Comparison of ENCODE assay signal across 17 cellular contexts in genomic region chr9:133404440-133405002, GRCh38. TPM values are rescaled to one million over a fixed set of nuclear protein-coding genes. Genes with fewer than 3 reads are reported as not detected.
A peak's percentile ranks its signal among the peaks of the same experiment; 100 is the strongest.
DNase-seq lines count a peak whose midpoint lies in the region; ATAC-seq, FAIRE-seq and TF ChIP-seq lines count a peak whose summit lies in the region.
"Had no signal": no experiment of that assay in that cellular context is flagged by ENCODE, and none has a peak within 500 bp of the region (broad histone marks: within the 10 kb centered on the region; RNA-seq: fewer than 3 reads in every experiment).

No MANE protein-coding gene starts in this region.

- no peak overlapping the region for H3K23ac ChIP-seq in IMR-90 (ENCODE audit: low read depth, low read length)

- no peak for ATAC-seq in IMR-90 (ENCODE audit: low read depth)
- ATAC-seq in central memory CD8-positive, alpha-beta T cell (replicated peaks; ENCODE audit: extremely low read depth, poor library complexity, severe bottlenecking): no peak
- no peak for ATAC-seq in stimulated activated memory B cell treated with anti-CD40 and anti-IgM and Interleukin-4, amounts not matched to agents 10 μg/mL and 1 μg/mL and 100 μg/mL, for 72 hours
- ATAC-seq in lower lobe of right lung: no peak
- no peak for ATAC-seq in HG02678 (IDR thresholded peaks at IDR 0.05; ENCODE audit: unreplicated experiment)
- ATAC-seq in GM21723 (IDR thresholded peaks at IDR 0.05; ENCODE audit: unreplicated experiment): no peak
- ATAC-seq: SK-N-SH treated with all-trans-retinoic acid at 6 μM for 48 hours had no signal

- no peaks in the 10 kb centered on the region for H3K27me3 ChIP-seq in IMR-90 (ENCODE audit: control insufficient read depth, insufficient read depth, low read length)
- no peaks in the 10 kb centered on the region for H3K27me3 ChIP-seq in lower lobe of right lung (ENCODE audit: low read depth)

- dilution Hi-C loops in IMR-90 (cut with HindIII; ENCODE audit: low sequenced_read_pairs, unreplicated experiment): no loop called here

- no TSS peak for BruUV-seq in IMR-90 (replicated peaks; lab: Mats Ljungman, UMichigan)

- no peak overlapping the region for H2AK5ac ChIP-seq in IMR-90 (ENCODE audit: low read depth, low read length)

- no peak overlapping the region for H2BK120ac ChIP-seq in IMR-90 (ENCODE audit: low read depth, low read length)

- no peak overlapping the region for H2BK20ac ChIP-seq in IMR-90 (ENCODE audit: low read depth, low read length)

- H2BK15ac ChIP-seq in IMR-90 (ENCODE audit: low read depth, low read length): no peak overlapping the region

- 0 out of 2 replicates have a peak, but pooled peaks cover 4% of the 10 kb centered on the region for H3K9me1 ChIP-seq in IMR-90 (ENCODE audit: insufficient read depth, low read length)

- H3K14ac ChIP-seq in IMR-90 (replicated peaks; ENCODE audit: low read depth, low read length): no peak overlapping the region

- no peaks in the 10 kb centered on the region for H3K9me3 Mint-ChIP-seq in central memory CD8-positive, alpha-beta T cell
- no peaks in the 10 kb centered on the region for H3K9me3 Mint-ChIP-seq in stimulated activated memory B cell treated with anti-CD40 and anti-IgM and Interleukin-4, amounts not matched to agents 10 μg/mL and 1 μg/mL and 100 μg/mL, for 72 hours
- H3K9me3 Mint-ChIP-seq: HFFc6 had no signal

- in situ Hi-C loops in IMR-90 (cut with MboI; ENCODE audit: low sequenced_read_pairs): loop anchor here (10.0 kb wide), 2 partner anchors 80 to 320 kb away; no protein-coding TSS in a partner anchor

- H3K27me3 Mint-ChIP-seq in central memory CD8-positive, alpha-beta T cell: no peaks in the 10 kb centered on the region
- H3K27me3 Mint-ChIP-seq in stimulated activated memory B cell treated with anti-CD40 and anti-IgM and Interleukin-4, amounts not matched to agents 10 μg/mL and 1 μg/mL and 100 μg/mL, for 72 hours: no peaks in the 10 kb centered on the region

- no peak overlapping the region for H4K91ac ChIP-seq in IMR-90 (ENCODE audit: insufficient read depth, low read depth, low read length)

- H3K4me3 ChIP-seq in IMR-90 (ENCODE audit: insufficient read depth, low read depth, low read length) (no peak overlapping the region), lower lobe of right lung (no peak overlapping the region)

- peaks cover 29% of the 10 kb centered on the region for H3K36me3 Mint-ChIP-seq in central memory CD8-positive, alpha-beta T cell (ENCODE audit: insufficient read depth)
- H3K36me3 Mint-ChIP-seq in stimulated activated memory B cell treated with anti-CD40 and anti-IgM and Interleukin-4, amounts not matched to agents 10 μg/mL and 1 μg/mL and 100 μg/mL, for 72 hours: peaks cover 33% of the 10 kb centered on the region

- H2AFZ ChIP-seq in IMR-90 (replicated peaks; ENCODE audit: low read length, poor library complexity): no peak overlapping the region

- peaks cover 14% of the 10 kb centered on the region for H3K4me1 Mint-ChIP-seq in central memory CD8-positive, alpha-beta T cell
- H3K4me1 Mint-ChIP-seq in stimulated activated memory B cell treated with anti-CD40 and anti-IgM and Interleukin-4, amounts not matched to agents 10 μg/mL and 1 μg/mL and 100 μg/mL, for 72 hours: peaks cover 25% of the 10 kb centered on the region

- no peak for TF ChIP-seq POLR2A in IMR-90 (IDR thresholded peaks at IDR 0.05; ENCODE audit: low read depth, low read length)

- no peak overlapping the region for H3K4ac ChIP-seq in IMR-90 (ENCODE audit: low read depth, low read length)

- no peak overlapping the region for H3K4me2 ChIP-seq in IMR-90 (ENCODE audit: low read depth, low read length)
- H3K4me2 ChIP-seq: KMS-11 had no signal

- TF ChIP-seq CTCF in D721Med (IDR thresholded peaks at IDR 0.05; ENCODE audit: insufficient read depth, missing control alignments): no peak
- TF ChIP-seq CTCF in IMR-90 (conservative IDR thresholded peaks at IDR 0.05; ENCODE audit: low read depth, low read length): no peak
- TF ChIP-seq CTCF in lower lobe of right lung (IDR thresholded peaks at IDR 0.05): no peak

- peaks cover 0 to 22% of the 10 kb centered on the region in 2 experiments; a peak in 2 of 4 replicates for H3K79me1 ChIP-seq in IMR-90 (ENCODE audit: low read depth in 1 of 2, low read length in 2 of 2)

- DNase-seq in D721Med (ENCODE audit: insufficient read length, low spot score): peak; percentile 6
- no peak for DNase-seq in IMR-90
- no peak for DNase-seq in central memory CD8-positive, alpha-beta T cell (ENCODE audit: low spot score in 2 of 2)
- no peak for DNase-seq in lower lobe of right lung
- DNase-seq: AML-193, DMS 273 treated with DMSO at 0.1 percent for 48 hours, HFFc6, MV-4-11, NCI-H2227 treated with DMSO at 0.1 percent for 48 hours, NCI-H510A treated with DMSO at 0.1 percent for 48 hours, SIG-M5 had no signal

- no peak for FAIRE-seq in D721Med (lab: Jason Lieb, UNC)

- H3K9ac ChIP-seq in IMR-90 (ENCODE audit: low read depth, low read length): no peak overlapping the region
- H3K9ac ChIP-seq: KMS-11 had no signal

- H4K20me1 ChIP-seq in IMR-90 (ENCODE audit: insufficient read depth, low read length): peaks cover 17% of the 10 kb centered on the region; the same call in 1 of the 2 replicates

- no peak overlapping the region for H3K18ac ChIP-seq in IMR-90 (ENCODE audit: low read depth, low read length)

- intact Hi-C loops in IMR-90 (cut with micrococcal nuclease) (loop anchor here (5.0 kb wide), 1 partner anchor 588 kb away; the partner anchor contains the start of gene VAV2), lower lobe of right lung (cut with DNase I) (no loop called here)

- WGBS in IMR-90 (ENCODE audit: extremely low coverage in 2 of 2, insufficient read length in 1 of 2), 2 experiments: 83% methylated on average over 2 of the region's 14 CpGs; no CpG with 5 or more reads in 1 of the 2 experiments

- H3K27ac Mint-ChIP-seq in central memory CD8-positive, alpha-beta T cell (ENCODE audit: low read depth): peak overlapping the region; percentile 32
- peak overlapping the region; percentile 30 for H3K27ac Mint-ChIP-seq in stimulated activated memory B cell treated with anti-CD40 and anti-IgM and Interleukin-4, amounts not matched to agents 10 μg/mL and 1 μg/mL and 100 μg/mL, for 72 hours

- CTCF ChIA-PET in IMR-90 (lab: Yijun Ruan, JAX): no interaction called here

- no peak overlapping the region for H3K4me3 Mint-ChIP-seq in central memory CD8-positive, alpha-beta T cell
- no peak overlapping the region for H3K4me3 Mint-ChIP-seq in stimulated activated memory B cell treated with anti-CD40 and anti-IgM and Interleukin-4, amounts not matched to agents 10 μg/mL and 1 μg/mL and 100 μg/mL, for 72 hours
- H3K4me3 Mint-ChIP-seq: HFFc6 had no signal

- H4K8ac ChIP-seq in IMR-90 (ENCODE audit: low read depth in 2 of 2, low read length in 2 of 2): no peak overlapping the region

- H3K36me3 ChIP-seq in IMR-90 (ENCODE audit: control insufficient read depth, insufficient read depth, low read length): peaks cover 28% of the 10 kb centered on the region
- peaks cover 51% of the 10 kb centered on the region for H3K36me3 ChIP-seq in lower lobe of right lung

- H2AK9ac ChIP-seq in IMR-90 (replicated peaks; ENCODE audit: low read depth, low read length, poor library complexity): peak overlapping the region; percentile 40

- no peak overlapping the region for H2BK5ac ChIP-seq in IMR-90 (ENCODE audit: low read depth, low read length, poor library complexity, severe bottlenecking)

- H3K9me3 ChIP-seq in IMR-90 (ENCODE audit: control insufficient read depth, insufficient read depth, low read length) (no peaks in the 10 kb centered on the region), lower lobe of right lung (no peaks in the 10 kb centered on the region)

- POLR2A ChIA-PET in IMR-90 (lab: Charles Lee; ENCODE audit: unreplicated experiment): no interaction called here

- no peak for TF ChIP-seq RAD21 in IMR-90 (IDR thresholded peaks at IDR 0.05; ENCODE audit: low read length)

- no peak overlapping the region for H4K5ac ChIP-seq in IMR-90 (ENCODE audit: low read depth, low read length)

- H3K27ac ChIP-seq in IMR-90 (ENCODE audit: insufficient read depth, low read length) (no peak overlapping the region), lower lobe of right lung (no peak overlapping the region)
- H3K27ac ChIP-seq: C4-2B, KMS-11 had no signal

- H3K4me1 ChIP-seq in IMR-90 (ENCODE audit: control insufficient read depth, insufficient read depth, low read length): peaks cover 2% of the 10 kb centered on the region; the same call in 1 of the 2 replicates
- no peaks in the 10 kb centered on the region for H3K4me1 ChIP-seq in lower lobe of right lung

- no peak overlapping the region for H3K56ac ChIP-seq in IMR-90 (ENCODE audit: extremely low read depth, insufficient read depth, low read length)

RNA-seq across cellular contexts. Expression of gene REXO4, which starts 13.3 kb away (rescaled TPM):
- total RNA-seq in IMR-90 (2012; rRNA removed): 16.1 and 18.3 TPM in 2 replicates
- 21.8 and 23.1 TPM in 2 replicates for polyA plus RNA-seq in IMR-90 (2012; rRNA removed)
- polyA plus RNA-seq in IMR-90 (2012; cell fraction: cytosol; rRNA removed): 25.2 and 26.4 TPM in 2 replicates
- polyA plus RNA-seq in IMR-90 (2012; cell fraction: nucleus; rRNA removed; ENCODE audit: low replicate concordance): 13.2 and 18.6 TPM in 2 replicates
- 20.9 TPM for total RNA-seq in lower lobe of right lung

RNA-seq across cellular contexts. Expression of gene ADAMTS13, which starts 17.6 kb away (rescaled TPM):
- under 0.01 and 0.18 TPM in 2 replicates for total RNA-seq in IMR-90 (2012; rRNA removed)
- polyA plus RNA-seq in IMR-90 (2012; rRNA removed): 2.8 and 3.1 TPM in 2 replicates
- polyA plus RNA-seq in IMR-90 (2012; cell fraction: cytosol; rRNA removed): 0.54 and 3.1 TPM in 2 replicates
- polyA plus RNA-seq in IMR-90 (2012; cell fraction: nucleus; rRNA removed; ENCODE audit: low replicate concordance): 19.2 and 39.9 TPM in 2 replicates
- 1.9 TPM for total RNA-seq in lower lobe of right lung

RNA-seq across cellular contexts. Expression of gene STKLD1, which starts 28.4 kb away (rescaled TPM):
- total RNA-seq in IMR-90 (2012; rRNA removed): 0.28 and 0.54 TPM in 2 replicates
- polyA plus RNA-seq in IMR-90 (2012; rRNA removed): 0.65 and 0.69 TPM in 2 replicates
- 0.26 and 0.82 TPM in 2 replicates for polyA plus RNA-seq in IMR-90 (2012; cell fraction: cytosol; rRNA removed)
- 1.1 and 3.1 TPM in 2 replicates for polyA plus RNA-seq in IMR-90 (2012; cell fraction: nucleus; rRNA removed; ENCODE audit: low replicate concordance)
- total RNA-seq in lower lobe of right lung: 1.6 TPM

RNA-seq across cellular contexts. Expression of gene SURF4, which starts 28.7 kb away (rescaled TPM):
- total RNA-seq in IMR-90 (2012; rRNA removed): 512 and 532 TPM in 2 replicates
- polyA plus RNA-seq in IMR-90 (2012; rRNA removed): 293 and 307 TPM in 2 replicates
- 265 and 338 TPM in 2 replicates for polyA plus RNA-seq in IMR-90 (2012; cell fraction: cytosol; rRNA removed)
- 202 and 210 TPM in 2 replicates for polyA plus RNA-seq in IMR-90 (2012; cell fraction: nucleus; rRNA removed; ENCODE audit: low replicate concordance)
- 126 TPM for total RNA-seq in lower lobe of right lung

RNA-seq across cellular contexts. Expression of gene SURF2, which starts 48.2 kb away (rescaled TPM):
- total RNA-seq in IMR-90 (2012; rRNA removed) (9.9 and 12.5 TPM in 2 replicates), lower lobe of right lung (15.2 TPM)
- polyA plus RNA-seq in IMR-90 (2012; rRNA removed): 16.3 and 21.8 TPM in 2 replicates
- 15.3 and 16.3 TPM in 2 replicates for polyA plus RNA-seq in IMR-90 (2012; cell fraction: cytosol; rRNA removed)
- 6.4 and 7.7 TPM in 2 replicates for polyA plus RNA-seq in IMR-90 (2012; cell fraction: nucleus; rRNA removed; ENCODE audit: low replicate concordance)
